ENCODE assay signal across 7 cellular contexts in genomic region chr9:122906122-122906521, GRCh38. TPM values are rescaled to one million over a fixed set of nuclear protein-coding genes. Genes with fewer than 3 reads are reported as not detected.
DNase-seq lines count a peak whose midpoint lies in the region; TF ChIP-seq lines count a peak whose summit lies in the region.
"Not testable (repeated sequence)": the region's sequence is repeated elsewhere in the genome, so short reads cannot be mapped to it uniquely, and the experiment has no call there.

No MANE protein-coding gene starts in this region.

- 95 to 97% methylated on average over 16 of the region's 16 CpGs for WGBS in GM23248 (ENCODE audit: low coverage in 1 of 2, low lambda C conversion rate in 2 of 2, missing lambda C conversion rate in 2 of 2), 2 experiments
- WGBS in hepatocyte (ENCODE audit: low lambda C conversion rate, missing lambda C conversion rate) = 97% methylated on average over 16 of the region's 16 CpGs
- 93 to 98% (median 97%) methylated on average over 16 of the region's 16 CpGs for WGBS in spleen, 5 donors

- intact Hi-C loops in dorsolateral prefrontal cortex (cut with DNase I) = loop anchor here (5.0 to 10.0 kb wide), 3 partner anchors 79 to 449 kb away; partner anchors contain the start of genes PDCL (in 2 of the 2) and CRB2 (in 1 of the 2)
- intact Hi-C loops in spleen (cut with DNase I; ENCODE audit: low total_unique reads) = not testable (repeated sequence)

- H3K27ac ChIP-seq in GM23248 = peak overlapping the region; percentile 66
- peak overlapping the region; percentile 74; the same call in 1 of the 2 replicates for H3K27ac ChIP-seq in SJCRH30
- H3K27ac ChIP-seq in dorsolateral prefrontal cortex = peak overlapping the region in 24 of 59 donors; percentile 32 to 98 (median 96)
- peak overlapping the region; percentile 68 for H3K27ac ChIP-seq in hepatocyte
- peak overlapping the region; percentile 96 for H3K27ac ChIP-seq in neutrophil
- H3K27ac ChIP-seq in spleen = peak overlapping the region in 1 of 8 donors; percentile 92

- in situ Hi-C loops in GM23248 (cut with MboI) = not testable (repeated sequence)

- DNase-seq in GM23248; NB4 (ENCODE audit: low read depth); SJCRH30; dorsolateral prefrontal cortex; hepatocyte (ENCODE audit: low spot score): not testable (repeated sequence)
- DNase-seq in spleen = peak; percentile 78

- H3K79me2 ChIP-seq in GM23248 (ENCODE audit: insufficient read depth) = peaks cover 72% of the 10 kb centered on the region
- H3K79me2 ChIP-seq in hepatocyte = peaks cover 59% of the 10 kb centered on the region

- H3K4me1 ChIP-seq in GM23248 (ENCODE audit: insufficient read depth) (peaks cover 17% of the 10 kb centered on the region), hepatocyte (ENCODE audit: insufficient read depth) (peaks cover 11% of the 10 kb centered on the region), neutrophil (ENCODE audit: control insufficient read depth in 1 of 2, insufficient read depth in 1 of 2, low read depth in 1 of 2, low read length in 1 of 2) (peaks cover 25 to 27% of the 10 kb centered on the region in 2 experiments), spleen (peaks cover 25 to 55% (median 34%) of the 10 kb centered on the region in 6 donors)
- H3K4me1 ChIP-seq in SJCRH30 = not testable (repeated sequence)

- H3F3A ChIP-seq in GM23248 (ENCODE audit: insufficient read depth) = peaks cover 36% of the 10 kb centered on the region

- peak overlapping the region; percentile 77 for H3K9ac ChIP-seq in GM23248

- not testable (repeated sequence) for H4K20me1 ChIP-seq in GM23248 (ENCODE audit: insufficient read depth); hepatocyte (ENCODE audit: insufficient read depth, poor library complexity, severe bottlenecking)

- H3K36me3 ChIP-seq in GM23248 (ENCODE audit: low read depth) (peaks cover 11% of the 10 kb centered on the region), SJCRH30 (peaks cover 15% of the 10 kb centered on the region), spleen (peaks cover 0 to 35% (median 19%) of the 10 kb centered on the region in 6 donors)
- not testable (repeated sequence) for H3K36me3 ChIP-seq in hepatocyte (replicated peaks; ENCODE audit: insufficient read depth, low read depth); neutrophil

- peak overlapping the region; percentile 93 for H2AFZ ChIP-seq in GM23248
- not testable (repeated sequence) for H2AFZ ChIP-seq in hepatocyte

- not testable (repeated sequence) for TF ChIP-seq POLR2A in NB4 (IDR thresholded peaks at IDR 0.05; ENCODE audit: extremely low read depth, insufficient read length); spleen (IDR thresholded peaks at IDR 0.05)

- peak overlapping the region; percentile 79 for H3K4me2 ChIP-seq in GM23248 (ENCODE audit: unreplicated experiment)
- peak overlapping the region; percentile 69 for H3K4me2 ChIP-seq in hepatocyte

- not testable (repeated sequence) for H3K27me3 ChIP-seq in GM23248 (replicated peaks; ENCODE audit: insufficient read depth); SJCRH30; dorsolateral prefrontal cortex; hepatocyte; neutrophil; spleen (replicated peaks in 1 of 7)

- not testable (repeated sequence) for H3K9me2 ChIP-seq in GM23248 (ENCODE audit: insufficient read depth); hepatocyte (replicated peaks; ENCODE audit: insufficient read depth)

- H3K9me3 ChIP-seq in GM23248 (ENCODE audit: low read depth); SJCRH30 (replicated peaks); hepatocyte (ENCODE audit: low read depth); neutrophil; spleen: not testable (repeated sequence)

- H3K4me3 ChIP-seq in GM23248 = peak overlapping the region; percentile 71; the same call in 1 of the 2 replicates
- H3K4me3 ChIP-seq in NB4 (ENCODE audit: low read depth, low read length) = peak overlapping the region; percentile 89
- not testable (repeated sequence) for H3K4me3 ChIP-seq in SJCRH30; hepatocyte; neutrophil (ENCODE audit: low read depth in 1 of 2, low read length in 1 of 2); spleen
- peak overlapping the region in 31 of 59 donors; percentile 72 to 98 (median 92) for H3K4me3 ChIP-seq in dorsolateral prefrontal cortex

- TF ChIP-seq CTCF in NB4 (IDR thresholded peaks at IDR 0.05; ENCODE audit: low read depth, low read length); dorsolateral prefrontal cortex (IDR thresholded peaks at IDR 0.05 in 54 of 56, conservative IDR thresholded peaks at IDR 0.05 in 2 of 56; ENCODE audit: low read depth in 1 of 56, partially characterized antibody in 56 of 56); hepatocyte (IDR thresholded peaks at IDR 0.05; ENCODE audit: poor library complexity); neutrophil (IDR thresholded peaks at IDR 0.05); spleen (IDR thresholded peaks at IDR 0.05 in 8 of 11, conservative IDR thresholded peaks at IDR 0.05 in 3 of 11): not testable (repeated sequence)

RNA-seq across cellular contexts. Expression of gene RC3H2, which starts 1.0 kb away (rescaled TPM):
- 26.8 and 34.7 TPM in 2 replicates for total RNA-seq in GM23248 (2014; rRNA removed; shearing (Covaris generic))
- 19.8 and 22.1 TPM in 2 replicates for polyA plus RNA-seq in GM23248 (2016; fragmentation: Nextera tagmentation; extraction: Ambion mirVana)
- total RNA-seq in SJCRH30 (2014; rRNA removed; shearing (Covaris generic)) = 84.7 and 91.0 TPM in 2 replicates
- total RNA-seq in dorsolateral prefrontal cortex = 10 to 100 TPM; 46.8 to 94.9 (median 69.0) TPM
- 42.7 and 43.7 TPM in 2 replicates for total RNA-seq in hepatocyte
- polyA plus RNA-seq in hepatocyte = 17.8 and 22.3 TPM in 2 replicates
- 10 to 100 TPM; 58.3 to 78.7 (median 64.8) TPM for total RNA-seq in spleen
- polyA plus RNA-seq in spleen = 10 to 100 TPM in 1 of 3 donors, 1 to 10 TPM in 2; 8.3 to 13.7 (median 9.6) TPM

RNA-seq across cellular contexts. Expression of gene ZBTB6, which starts 7.0 kb away (rescaled TPM):
- 8.3 and 9.8 TPM in 2 replicates for total RNA-seq in GM23248 (2014; rRNA removed; shearing (Covaris generic))
- 4.4 and 4.5 TPM in 2 replicates for polyA plus RNA-seq in GM23248 (2016; fragmentation: Nextera tagmentation; extraction: Ambion mirVana)
- total RNA-seq in SJCRH30 (2014; rRNA removed; shearing (Covaris generic)) = 26.2 and 27.0 TPM in 2 replicates
- total RNA-seq in dorsolateral prefrontal cortex = 10 to 100 TPM in 50 of 120 experiments, 1 to 10 TPM in 70; 6.5 to 13.7 (median 9.7) TPM
- 12.0 and 13.8 TPM in 2 replicates for total RNA-seq in hepatocyte
- polyA plus RNA-seq in hepatocyte = 1.9 and 2.4 TPM in 2 replicates
- total RNA-seq in spleen = 10 to 100 TPM in 6 of 7 donors, 1 to 10 TPM in 1; 7.5 to 16.8 (median 11.8) TPM
- polyA plus RNA-seq in spleen = 1 to 10 TPM; 4.9 to 6.3 (median 5.0) TPM

RNA-seq across cellular contexts. Expression of gene ZBTB26, which starts 25.2 kb away (rescaled TPM):
- total RNA-seq in GM23248 (2014; rRNA removed; shearing (Covaris generic)) = 2.3 and 5.2 TPM in 2 replicates
- polyA plus RNA-seq in GM23248 (2016; fragmentation: Nextera tagmentation; extraction: Ambion mirVana) = 1.8 and 2.0 TPM in 2 replicates
- total RNA-seq in SJCRH30 (2014; rRNA removed; shearing (Covaris generic)) = 10.0 and 12.4 TPM in 2 replicates
- total RNA-seq in dorsolateral prefrontal cortex = 10 to 100 TPM in 49 of 120 experiments, 1 to 10 TPM in 71; 6.7 to 15.0 (median 9.6) TPM
- total RNA-seq in hepatocyte = 6.4 and 7.7 TPM in 2 replicates
- polyA plus RNA-seq in hepatocyte = 2.6 and 2.9 TPM in 2 replicates
- total RNA-seq in spleen = 10 to 100 TPM in 2 of 7 donors, 1 to 10 TPM in 5; 7.3 to 10.9 (median 9.4) TPM
- 1 to 10 TPM; 5.1 to 5.4 (median 5.2) TPM for polyA plus RNA-seq in spleen

RNA-seq across cellular contexts. Expression of gene RABGAP1, which starts 34.7 kb away (rescaled TPM):
- total RNA-seq in GM23248 (2014; rRNA removed; shearing (Covaris generic)) = 16.0 and 23.9 TPM in 2 replicates
- polyA plus RNA-seq in GM23248 (2016; fragmentation: Nextera tagmentation; extraction: Ambion mirVana) (6.7 and 8.0 TPM in 2 replicates), hepatocyte (23.7 and 26.8 TPM in 2 replicates), spleen (10 to 100 TPM in 1 of 3 donors, 1 to 10 TPM in 2; 7.4 to 11.8 (median 7.7) TPM)
- 52.9 and 57.4 TPM in 2 replicates for total RNA-seq in SJCRH30 (2014; rRNA removed; shearing (Covaris generic))
- total RNA-seq in dorsolateral prefrontal cortex (100 to 1,000 TPM; 110 to 188 (median 152) TPM), hepatocyte (47.4 and 58.4 TPM in 2 replicates), spleen (10 to 100 TPM; 43.2 to 65.7 (median 54.8) TPM)
